ENCODE assay signal across 14 cellular contexts in the genomic region with DNA sequence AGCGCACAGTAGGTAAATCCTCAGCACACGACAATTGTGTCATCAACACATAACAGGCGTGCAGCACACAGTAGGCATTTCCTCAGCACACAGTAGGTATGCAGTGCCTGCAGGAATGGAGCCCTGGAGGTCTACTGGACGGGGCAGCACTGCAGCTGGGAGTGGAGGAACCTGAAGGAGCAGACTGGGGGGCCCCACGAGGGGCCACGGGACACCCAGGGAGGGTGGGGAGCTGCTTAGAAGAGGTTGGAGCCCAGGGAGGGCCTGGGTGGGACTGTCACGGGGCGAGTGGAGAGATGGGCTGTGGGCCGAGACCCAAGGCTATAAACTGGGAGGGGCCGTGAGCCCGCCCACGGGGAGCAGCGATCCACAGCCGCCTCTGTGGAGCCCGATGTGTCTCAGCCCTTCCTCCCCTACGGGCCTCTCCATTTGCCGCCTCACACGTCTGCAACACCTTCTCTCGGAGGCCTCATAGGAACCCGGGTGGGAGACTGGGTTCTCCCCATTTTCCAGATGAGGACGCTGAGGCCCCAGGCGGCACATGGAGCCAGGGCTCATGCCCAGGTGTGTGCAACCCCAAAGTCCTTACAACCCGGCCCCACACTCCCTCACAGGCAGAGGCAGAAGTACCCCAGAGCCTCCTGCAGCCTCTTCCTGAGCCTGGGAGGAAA.
DNase-seq lines count a peak whose midpoint lies in the region; ATAC-seq, FAIRE-seq and TF ChIP-seq lines count a peak whose summit lies in the region.
"Had no signal": no experiment of that assay in that cellular context is flagged by ENCODE, and none has a peak within 500 bp of the region (broad histone marks: within the 10 kb centered on the region; RNA-seq: fewer than 3 reads in every experiment).

No MANE protein-coding gene starts in this region.

- peaks cover 4% of the 10 kb centered on the region for H3K27me3 Mint-ChIP-seq in activated B cell treated with CpG ODN at 0.5 μM for 24 hours

- FAIRE-seq in HTR-8/SVneo (lab: Jason Lieb, UNC), result peak; percentile 83
- FAIRE-seq: GM19239 had no signal

- H3K9me3 ChIP-seq in neuronal stem cell (replicated peaks in 1 of 2; ENCODE audit: control insufficient read depth in 2 of 2, insufficient read depth in 1 of 2, low read depth in 1 of 2, low read length in 2 of 2), result peaks cover 0 to 2% of the 10 kb centered on the region in 2 donors

- H3K18ac ChIP-seq in neuronal stem cell (ENCODE audit: low read length), result peak overlapping the region; percentile 38

- no peak overlapping the region for H3K4me3 Mint-ChIP-seq in activated B cell treated with CpG ODN at 0.5 μM for 24 hours

- no peaks in the 10 kb centered on the region for H3K9me3 Mint-ChIP-seq in activated B cell treated with CpG ODN at 0.5 μM for 24 hours

- DNase-seq in activated T-cell treated with anti-CD3 and anti-CD28 coated beads, Interleukin-2, amount 50 U/mL, for 48 hours, result peak; percentile 32 to 38
- DNase-seq in activated T-cell treated with anti-CD3 and anti-CD28 coated beads for 4 hours (no peak), HTR-8/SVneo (ENCODE audit: insufficient read length, low spot score) (peak; percentile 57), activated B cell treated with CpG ODN at 0.5 μM for 24 hours (no peak), neuronal stem cell (ENCODE audit: low spot score) (no peak), SW 1271 (lab: John Stamatoyannopoulos, UW) (no peak)
- DNase-seq: activated CD8-positive, alpha-beta memory T cell treated with anti-CD3 and anti-CD28 coated beads, Interleukin-2, amount 50 U/mL, for 48 hours; NCI-H1048; NCI-H510A treated with DMSO at 0.1 percent for 48 hours; SHP77 treated with DMSO at 0.1 percent for 48 hours; stimulated activated naive CD4-positive, alpha-beta T cell had no signal

- H3K14ac ChIP-seq in neuronal stem cell (ENCODE audit: low read length), result no peak overlapping the region

- H3K36me3 ChIP-seq in neuronal stem cell (replicated peaks in 1 of 2; ENCODE audit: control insufficient read depth in 2 of 2, insufficient read depth in 2 of 2, low read length in 2 of 2), result no peaks in the 10 kb centered on the region

- no peak overlapping the region for H3K4ac ChIP-seq in neuronal stem cell (ENCODE audit: low read length)

- H3K4me3 ChIP-seq in neuronal stem cell (ENCODE audit: low read length in 2 of 2), result no peak overlapping the region

- H3K27ac Mint-ChIP-seq in activated B cell treated with CpG ODN at 0.5 μM for 24 hours, result no peak overlapping the region

- H4K91ac ChIP-seq in neuronal stem cell (ENCODE audit: low read depth, low read length, poor library complexity), result no peak overlapping the region

- H3K4me1 ChIP-seq in neuronal stem cell (ENCODE audit: control insufficient read depth in 2 of 2, insufficient read depth in 1 of 2, low read depth in 1 of 2, low read length in 2 of 2), result peaks cover 0 to 5% of the 10 kb centered on the region in 2 donors

- intact Hi-C loops in activated B cell treated with CpG ODN at 0.5 μM for 24 hours (cut with micrococcal nuclease), result no loop called here

- H3K4me1 Mint-ChIP-seq in activated B cell treated with CpG ODN at 0.5 μM for 24 hours, result no peaks in the 10 kb centered on the region

- no peaks in the 10 kb centered on the region for H3K36me3 Mint-ChIP-seq in activated B cell treated with CpG ODN at 0.5 μM for 24 hours (ENCODE audit: low read depth)

- H2BK5ac ChIP-seq in neuronal stem cell (ENCODE audit: low read length), result no peak overlapping the region

- no peak overlapping the region for H2BK120ac ChIP-seq in neuronal stem cell (ENCODE audit: low read depth, low read length)

- H2BK15ac ChIP-seq in neuronal stem cell (ENCODE audit: low read length), result peak overlapping the region; percentile 43

- peaks cover 0 to 44% (median 0%) of the 10 kb centered on the region in 3 experiments for H3K27me3 ChIP-seq in neuronal stem cell (ENCODE audit: control insufficient read depth in 3 of 3, insufficient read depth in 3 of 3, low read depth in 1 of 3, low read length in 3 of 3)

- peaks cover 5% of the 10 kb centered on the region for H3K79me1 ChIP-seq in neuronal stem cell (ENCODE audit: low read depth, low read length)

- peak overlapping the region; percentile 35 for H2AK5ac ChIP-seq in neuronal stem cell (ENCODE audit: low read depth, low read length)

- no peak overlapping the region for H3K23ac ChIP-seq in neuronal stem cell (ENCODE audit: low read depth, low read length, poor library complexity)

- POLR2A ChIA-PET in activated B cell treated with CpG ODN at 0.5 μM for 24 hours (lab: Charles Lee), result interaction anchor here (0.6 kb wide), 1 partner anchor 742 kb away, joined by 3 read pairs; no protein-coding TSS in a partner anchor

- H3K4me2 ChIP-seq in neuronal stem cell (ENCODE audit: insufficient read depth, low read length, poor library complexity, severe bottlenecking), result no peak overlapping the region

- H3K9ac ChIP-seq in neuronal stem cell (ENCODE audit: low read depth, low read length, poor library complexity), result no peak overlapping the region

- no peak overlapping the region for H2AFZ ChIP-seq in neuronal stem cell (ENCODE audit: low read length)

- CTCF ChIA-PET in activated B cell treated with CpG ODN at 0.5 μM for 24 hours (lab: Charles Lee), result no interaction called here

- no peak overlapping the region for H4K8ac ChIP-seq in neuronal stem cell (ENCODE audit: low read depth, low read length)

- H3K27ac ChIP-seq in neuronal stem cell (replicated peaks; ENCODE audit: low read length), result no peak overlapping the region

- no peak for TF ChIP-seq CTCF in activated B cell treated with CpG ODN at 0.5 μM for 24 hours (IDR thresholded peaks at IDR 0.05)

- ATAC-seq in activated B cell treated with CpG ODN at 0.5 μM for 24 hours (ENCODE audit: low read depth) (peak; percentile 31), HG02759 (IDR thresholded peaks at IDR 0.05; ENCODE audit: unreplicated experiment) (no peak), HG03354 (IDR thresholded peaks at IDR 0.05; ENCODE audit: poor library complexity, severe bottlenecking, unreplicated experiment) (no peak)

- no peak overlapping the region for H2BK12ac ChIP-seq in neuronal stem cell (ENCODE audit: low read length)

- no CpG with 5 or more reads among the region's 23 CpGs for WGBS in neuronal stem cell (ENCODE audit: extremely low coverage in 2 of 2, insufficient read length in 2 of 2, insufficient replicate concordance in 1 of 2), 2 donors

Comparison
In these comparisons a context has a peak if more than half of its experiments do, and no peak if none do; other contexts are left out.
1. DNase-seq: peak in activated T-cell treated with anti-CD3 and anti-CD28 coated beads, Interleukin-2, amount 50 U/mL, for 48 hours (2 of 2) and HTR-8/SVneo (single experiment); none in activated T-cell treated with anti-CD3 and anti-CD28 coated beads for 4 hours (single experiment), activated B cell treated with CpG ODN at 0.5 μM for 24 hours (single experiment), neuronal stem cell (single experiment) and SW 1271 (0 of 2).